Comparison of ENCODE assay signal across 27 cellular contexts in the genomic region with DNA sequence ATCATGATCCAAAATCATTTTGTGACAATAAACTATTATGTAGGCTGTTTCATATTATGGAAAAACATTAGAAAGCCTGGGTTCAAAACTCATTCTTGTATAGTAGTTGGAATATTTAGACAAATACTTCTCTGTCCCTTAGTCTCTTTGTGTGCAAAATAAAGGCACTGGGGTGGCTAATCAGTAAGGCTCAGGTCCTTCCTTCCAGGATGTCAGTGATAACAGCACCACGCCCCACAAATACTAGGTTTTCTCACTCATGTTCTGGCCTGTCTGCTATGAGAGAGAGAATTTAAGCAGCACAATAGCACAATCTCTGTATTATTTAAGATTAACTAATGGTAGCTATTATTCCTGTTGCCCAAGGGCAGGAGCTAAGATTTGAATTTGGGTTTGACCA.
"Had no signal": no experiment of that assay in that cellular context is flagged by ENCODE, and none has a peak within 500 bp of the region (broad histone marks: within the 10 kb centered on the region; RNA-seq: fewer than 3 reads in every experiment).

No MANE protein-coding gene starts in this region.

- H3K36me3 ChIP-seq: colonic mucosa, esophagus squamous epithelium, gastrocnemius medialis, heart right ventricle, left lung, lower lobe of right lung had no signal

- H3K27ac Mint-ChIP-seq: dendritic cell treated with granulocyte-macrophage colony-stimulating factor and Interleukin-4, amounts not matched to agents 40 ng/mL and 50 ng/mL, for 4 days; effector memory CD8-positive, alpha-beta T cell; endodermal cell; memory B cell; naive thymus-derived CD4-positive, alpha-beta T cell had no signal

- H3K4me1 Mint-ChIP-seq: endodermal cell; memory B cell; naive thymus-derived CD4-positive, alpha-beta T cell had no signal

- H3K27ac ChIP-seq: colonic mucosa, epithelial cell of prostate, esophagus squamous epithelium, gastrocnemius medialis, heart right ventricle, left lung, lower lobe of right lung had no signal

- H3K27me3 Mint-ChIP-seq: dendritic cell treated with granulocyte-macrophage colony-stimulating factor and Interleukin-4, amounts not matched to agents 40 ng/mL and 50 ng/mL, for 4 days; effector memory CD8-positive, alpha-beta T cell; memory B cell; naive thymus-derived CD4-positive, alpha-beta T cell had no signal

- H3K27me3 ChIP-seq: colonic mucosa, esophagus squamous epithelium, gastrocnemius medialis, left lung had no signal

- H3K36me3 Mint-ChIP-seq: memory B cell had no signal

- FAIRE-seq: endometrium, islet of Langerhans, keratinocyte had no signal

- H3K4me1 ChIP-seq: colonic mucosa, esophagus squamous epithelium, gastrocnemius medialis, heart right ventricle, left lung, lower lobe of right lung had no signal

- H3K4me3 Mint-ChIP-seq: dendritic cell treated with granulocyte-macrophage colony-stimulating factor and Interleukin-4, amounts not matched to agents 40 ng/mL and 50 ng/mL, for 4 days; effector memory CD8-positive, alpha-beta T cell; endodermal cell; memory B cell; naive thymus-derived CD4-positive, alpha-beta T cell had no signal

- DNase-seq: colonic mucosa; cortex of kidney; effector CD8-positive, alpha-beta T cell; effector memory CD8-positive, alpha-beta T cell; endodermal cell; erythroblast; esophagus squamous epithelium; foreskin fibroblast; foreskin melanocyte; gastrocnemius medialis; glutamatergic neuron; head of caudate nucleus; heart right ventricle; hippocampal formation; left cardiac atrium; left lung; left ventricle myocardium superior; lower lobe of right lung; mesendoderm; midbrain; naive thymus-derived CD4-positive, alpha-beta T cell had no signal

- H3K9me3 ChIP-seq: colonic mucosa, esophagus squamous epithelium, gastrocnemius medialis, lower lobe of right lung had no signal

- H3K4me3 ChIP-seq: colonic mucosa, esophagus squamous epithelium, gastrocnemius medialis, heart right ventricle, left lung, lower lobe of right lung had no signal
